Comparison of ENCODE assay signal across 10 cellular contexts in genomic region chr18:79855147-79855910, GRCh38. TPM values are rescaled to one million over a fixed set of nuclear protein-coding genes. Genes with fewer than 3 reads are reported as not detected.
DNase-seq lines count a peak whose midpoint lies in the region; ATAC-seq and TF ChIP-seq lines count a peak whose summit lies in the region.
"Had no signal": no experiment of that assay in that cellular context is flagged by ENCODE, and none has a peak within 500 bp of the region (broad histone marks: within the 10 kb centered on the region; RNA-seq: fewer than 3 reads in every experiment).

No MANE protein-coding gene starts in this region.

- H3K4me3 ChIP-seq in BE2C (ENCODE audit: low read depth, low read length), result no peak overlapping the region
- H3K4me3 ChIP-seq: sigmoid colon had no signal

- H3K9me3 ChIP-seq in BE2C, result no peaks in the 10 kb centered on the region
- H3K9me3 ChIP-seq: sigmoid colon had no signal

- no peak for TF ChIP-seq CTCF in GM10266 (IDR thresholded peaks at IDR 0.05; ENCODE audit: control insufficient read depth, insufficient read depth, low read depth, missing control alignments)
- no peak for TF ChIP-seq CTCF in BE2C (IDR thresholded peaks at IDR 0.05; ENCODE audit: low read depth, low read length)

- no peaks in the 10 kb centered on the region for H3K27me3 ChIP-seq in BE2C

- H3K4me1 ChIP-seq in BE2C, result no peaks in the 10 kb centered on the region
- H3K4me1 ChIP-seq: sigmoid colon had no signal

- DNase-seq in GM10266 (ENCODE audit: extremely low spot score) (peak; percentile 75), iPS-NIHi7 (ENCODE audit: extremely low spot score) (peak; percentile 9), hypothalamus (lab: John Stamatoyannopoulos, UW) (no peak), SKM-1 (lab: John Stamatoyannopoulos, UW; ENCODE audit: unreplicated experiment) (no peak), BE2C (no peak)
- no peak for DNase-seq in stimulated activated naive CD8-positive, alpha-beta T cell treated with anti-CD3 and anti-CD28 coated beads, Interleukin-15, Interleukin-2, amounts not matched to agents 100 U/mL and 50 U/mL, for 24 hours
- DNase-seq: cerebellar nuclear complex, sigmoid colon had no signal

- ATAC-seq in GM19463 (IDR thresholded peaks at IDR 0.05; ENCODE audit: unreplicated experiment) (peak; percentile 95), HG03342 (IDR thresholded peaks at IDR 0.05; ENCODE audit: unreplicated experiment) (peak; percentile 73)
- ATAC-seq in stimulated activated naive CD8-positive, alpha-beta T cell treated with anti-CD3 and anti-CD28 coated beads, Interleukin-15, Interleukin-2, amounts not matched to agents 100 U/mL and 50 U/mL, for 24 hours, result no peak

- no peaks in the 10 kb centered on the region for H3K36me3 ChIP-seq in BE2C
- H3K36me3 ChIP-seq: sigmoid colon had no signal

RNA-seq across cellular contexts. Expression of gene KCNG2, which starts 57.6 kb away (rescaled TPM):
- polyA plus RNA-seq in BE2C (2012; ENCODE audit: insufficient read depth, insufficient read length, low read depth), result 2.8 TPM

Comparison
In these comparisons a context has a peak if more than half of its experiments do, and no peak if none do; other contexts are left out.
1. DNase-seq: peak in GM10266 (single experiment) and iPS-NIHi7 (single experiment); none in hypothalamus (0 of 51), SKM-1 (single experiment), BE2C (single experiment) and stimulated activated naive CD8-positive, alpha-beta T cell treated with anti-CD3 and anti-CD28 coated beads, Interleukin-15, Interleukin-2, amounts not matched to agents 100 U/mL and 50 U/mL, for 24 hours (single experiment).